In the genomic region with DNA sequence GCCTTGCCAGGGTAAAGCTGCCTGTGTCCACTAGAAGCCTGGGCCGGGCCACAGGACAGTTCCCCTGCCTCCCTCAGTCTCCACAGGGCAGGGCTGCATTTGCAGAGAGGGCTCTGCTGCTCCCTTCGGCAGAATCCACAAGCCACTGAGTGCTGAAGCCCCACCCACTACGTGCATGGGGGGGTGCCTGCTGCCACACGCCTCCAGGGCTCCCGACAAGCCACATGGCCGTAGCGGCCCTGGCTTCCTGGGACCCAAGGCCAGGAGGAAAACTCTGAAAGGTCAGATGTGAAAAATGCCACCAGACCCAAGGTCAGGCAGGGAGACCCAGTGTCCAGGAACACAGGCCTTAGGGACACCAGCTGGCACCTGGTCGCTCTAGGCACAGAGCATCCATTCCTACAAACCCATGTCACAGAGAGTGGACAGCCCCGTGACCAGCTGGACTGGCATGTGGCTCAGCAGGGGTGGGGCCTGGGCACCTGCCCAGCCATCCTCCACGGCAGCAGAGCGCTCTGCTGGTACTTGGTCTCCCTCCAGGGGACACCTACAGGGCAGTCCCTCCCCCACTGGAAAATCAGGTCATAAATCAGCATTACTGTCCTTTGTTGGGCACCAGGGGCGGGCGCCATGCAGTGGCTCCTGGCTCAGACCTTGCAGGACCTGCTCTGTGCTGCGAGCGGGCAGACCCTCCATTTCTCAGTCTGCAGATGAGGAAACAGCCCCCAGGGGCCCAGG, we compare ENCODE assay signal across 11 cellular contexts. TPM values are rescaled to one million over a fixed set of nuclear protein-coding genes. Genes with fewer than 3 reads are reported as not detected.
DNase-seq lines count a peak whose midpoint lies in the region; ATAC-seq and TF ChIP-seq lines count a peak whose summit lies in the region.
"Had no signal": no experiment of that assay in that cellular context is flagged by ENCODE, and none has a peak within 500 bp of the region (broad histone marks: within the 10 kb centered on the region; RNA-seq: fewer than 3 reads in every experiment).

No MANE protein-coding gene starts in this region.

- no peaks in the 10 kb centered on the region for H3K36me3 ChIP-seq in left ventricle myocardium inferior
- H3K36me3 ChIP-seq in psoas muscle (ENCODE audit: insufficient read depth in 1 of 2, low read depth in 1 of 2), result no peaks in the 10 kb centered on the region

- ATAC-seq in psoas muscle (peak; percentile 36 to 74 (median 46)), GM21723 (IDR thresholded peaks at IDR 0.05; ENCODE audit: unreplicated experiment) (no peak), HG03469 (IDR thresholded peaks at IDR 0.05; ENCODE audit: unreplicated experiment) (no peak), HG03175 (IDR thresholded peaks at IDR 0.05; ENCODE audit: unreplicated experiment) (no peak)

- no peak for TF ChIP-seq CTCF in left ventricle myocardium inferior (IDR thresholded peaks at IDR 0.05; ENCODE audit: borderline replicate concordance)
- TF ChIP-seq CTCF in psoas muscle (IDR thresholded peaks at IDR 0.05), result no peak

- H3K4me1 ChIP-seq in left ventricle myocardium inferior (peaks cover 63% of the 10 kb centered on the region), psoas muscle (peaks cover 18% of the 10 kb centered on the region)

- H3K9me3 ChIP-seq in left ventricle myocardium inferior (replicated peaks) (no peaks in the 10 kb centered on the region), psoas muscle (no peaks in the 10 kb centered on the region)
- H3K9me3 ChIP-seq: Caco-2 had no signal

- intact Hi-C loops in left ventricle myocardium inferior (cut with micrococcal nuclease) (no loop called here), psoas muscle (cut with DNase I) (loop anchor here in 1 of 2 donors (5.0 kb wide), 1 partner anchor 71 kb away; no protein-coding TSS in a partner anchor)

- H3K27ac ChIP-seq in left ventricle myocardium inferior (replicated peaks) (peak overlapping the region; percentile 86), psoas muscle (no peak overlapping the region)

- H3K27me3 ChIP-seq in left ventricle myocardium inferior (ENCODE audit: low read depth) (no peaks in the 10 kb centered on the region), psoas muscle (ENCODE audit: insufficient read depth in 3 of 3, low read length in 2 of 3) (no peaks in the 10 kb centered on the region)

- DNase-seq in G401 (ENCODE audit: low spot score) (peak; percentile 97), NCI-H69 (lab: John Stamatoyannopoulos, UW) (peak; percentile 94), left ventricle myocardium inferior (peak; percentile 64), psoas muscle (no peak), middle frontal gyrus (ENCODE audit: extremely low spot score, low spot score) (no peak)
- DNase-seq: activated CD4-positive, CD25-positive, alpha-beta regulatory T cell treated with anti-CD3 and anti-CD28 coated beads, Interleukin-2, amount 50 U/mL, for 72 hours; Caco-2; immature natural killer cell had no signal

- in situ Hi-C loops in G401 (cut with HindIII; ENCODE audit: low sequenced_read_pairs), result no loop called here

- H3K4me3 ChIP-seq in left ventricle myocardium inferior (no peak overlapping the region), psoas muscle (no peak overlapping the region)

- WGBS in psoas muscle, 3 donors, result 48 to 52% (median 51%) methylated on average over 14 to 15 of the region's 15 CpGs

RNA-seq across cellular contexts. Expression of gene CCDC85C, which starts 42.9 kb away (rescaled TPM):
- 20.4 and 25.8 TPM in 2 replicates for total RNA-seq in G401 (2014; rRNA removed; shearing (Covaris generic))
- total RNA-seq in left ventricle myocardium inferior (41.0 TPM), psoas muscle (10 to 100 TPM in 2 of 4 donors, 1 to 10 TPM in 2; 5.8 to 21.0 (median 9.9) TPM)
- 10 to 100 TPM in 1 of 3 donors, 1 to 10 TPM in 2; 1.8 to 10.8 (median 4.4) TPM for polyA plus RNA-seq in psoas muscle

Comparison
In these comparisons a context has a peak if more than half of its experiments do, and no peak if none do; other contexts are left out.
1. DNase-seq: peak in G401 (single experiment), NCI-H69 (single experiment) and left ventricle myocardium inferior (single experiment); none in psoas muscle (0 of 2) and middle frontal gyrus (single experiment).
2. ATAC-seq: peak in psoas muscle (4 of 4); none in GM21723 (single experiment), HG03469 (single experiment) and HG03175 (single experiment).